Comparison of ENCODE assay signal across 2 cellular contexts in the genomic region with DNA sequence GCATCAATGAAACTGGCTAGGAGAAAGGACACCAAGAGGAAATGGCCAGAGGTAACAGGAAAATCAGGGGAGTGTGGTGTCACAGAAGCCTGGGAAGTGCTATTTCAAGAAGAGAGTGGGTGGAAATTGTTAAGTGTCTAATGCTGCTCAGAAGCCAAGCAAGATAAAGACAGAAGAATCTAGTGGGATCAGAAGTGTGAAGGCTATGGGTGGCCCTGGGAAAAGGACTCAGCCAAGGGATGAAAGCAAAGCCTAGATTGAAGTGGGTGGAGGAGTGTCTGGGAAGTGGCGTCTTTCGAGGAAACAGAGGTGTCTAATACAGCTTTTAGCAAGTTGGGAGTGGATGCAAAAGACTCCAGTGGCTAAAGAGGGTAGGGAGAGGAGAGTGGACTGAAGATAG.
TF ChIP-seq lines count a peak whose summit lies in the region.

No MANE protein-coding gene starts in this region.

TF ChIP-seq in HEK293, 187 proteins besides CTCF, POLR2A, EP300 and RAD21:
- TF ChIP-seq GLI2 (tag by site-specific recombination; IDR thresholded peaks at IDR 0.05; ENCODE audit: borderline replicate concordance, low read depth) (no peak), ZNF146 (tag by site-specific recombination; IDR thresholded peaks at IDR 0.05) (no peak), EGR2 (tag by site-specific recombination; IDR thresholded peaks at IDR 0.05; ENCODE audit: low read depth) (peak; percentile 67), ZFHX2 (tag by site-specific recombination; conservative IDR thresholded peaks at IDR 0.05) (peak; percentile 23; the same call in 1 of the 2 replicates), ZNF311 (tag by site-specific recombination; IDR thresholded peaks at IDR 0.05; ENCODE audit: borderline replicate concordance) (no peak), MYNN (tag by site-specific recombination; IDR thresholded peaks at IDR 0.05; ENCODE audit: borderline replicate concordance) (no peak)
- TF ChIP-seq, protein P1, sequence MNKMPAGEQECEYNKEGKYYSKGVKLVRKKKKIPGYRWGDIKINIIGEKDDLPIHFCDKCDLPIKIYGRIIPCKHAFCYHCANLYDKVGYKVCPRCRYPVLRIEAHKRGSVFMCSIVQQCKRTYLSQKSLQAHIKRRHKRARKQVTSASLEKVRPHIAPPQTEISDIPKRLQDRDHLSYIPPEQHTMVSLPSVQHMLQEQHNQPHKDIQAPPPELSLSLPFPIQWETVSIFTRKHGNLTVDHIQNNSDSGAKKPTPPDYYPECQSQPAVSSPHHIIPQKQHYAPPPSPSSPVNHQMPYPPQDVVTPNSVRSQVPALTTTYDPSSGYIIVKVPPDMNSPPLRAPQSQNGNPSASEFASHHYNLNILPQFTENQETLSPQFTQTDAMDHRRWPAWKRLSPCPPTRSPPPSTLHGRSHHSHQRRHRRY (tag by site-specific recombination; IDR thresholded peaks at IDR 0.05): no peak

TF ChIP-seq in K562, 482 proteins besides CTCF, POLR2A, EP300 and RAD21:
- TF ChIP-seq ZNF780A (CRISPR knock-in tag; IDR thresholded peaks at IDR 0.05) (no peak), KDM1A (IDR thresholded peaks at IDR 0.05) (no peak), MTF1 (CRISPR knock-in tag; IDR thresholded peaks at IDR 0.05; ENCODE audit: borderline replicate concordance) (no peak), THRB (CRISPR knock-in tag; conservative IDR thresholded peaks at IDR 0.05) (0 out of 2 replicates have a peak, but pooled peaks have one; percentile 34), TRIM24 (IDR thresholded peaks at IDR 0.05) (no peak), ZNF316 (IDR thresholded peaks at IDR 0.05) (no peak)
- TF ChIP-seq, protein P2, sequence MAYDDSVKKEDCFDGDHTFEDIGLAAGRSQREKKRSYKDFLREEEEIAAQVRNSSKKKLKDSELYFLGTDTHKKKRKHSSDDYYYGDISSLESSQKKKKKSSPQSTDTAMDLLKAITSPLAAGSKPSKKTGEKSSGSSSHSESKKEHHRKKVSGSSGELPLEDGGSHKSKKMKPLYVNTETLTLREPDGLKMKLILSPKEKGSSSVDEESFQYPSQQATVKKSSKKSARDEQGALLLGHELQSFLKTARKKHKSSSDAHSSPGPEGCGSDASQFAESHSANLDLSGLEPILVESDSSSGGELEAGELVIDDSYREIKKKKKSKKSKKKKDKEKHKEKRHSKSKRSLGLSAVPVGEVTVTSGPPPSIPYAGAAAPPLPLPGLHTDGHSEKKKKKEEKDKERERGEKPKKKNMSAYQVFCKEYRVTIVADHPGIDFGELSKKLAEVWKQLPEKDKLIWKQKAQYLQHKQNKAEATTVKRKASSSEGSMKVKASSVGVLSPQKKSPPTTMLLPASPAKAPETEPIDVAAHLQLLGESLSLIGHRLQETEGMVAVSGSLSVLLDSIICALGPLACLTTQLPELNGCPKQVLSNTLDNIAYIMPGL (CRISPR knock-in tag; IDR thresholded peaks at IDR 0.05): no peak
